Comparison of ENCODE assay signal across 8 cellular contexts in the genomic region with DNA sequence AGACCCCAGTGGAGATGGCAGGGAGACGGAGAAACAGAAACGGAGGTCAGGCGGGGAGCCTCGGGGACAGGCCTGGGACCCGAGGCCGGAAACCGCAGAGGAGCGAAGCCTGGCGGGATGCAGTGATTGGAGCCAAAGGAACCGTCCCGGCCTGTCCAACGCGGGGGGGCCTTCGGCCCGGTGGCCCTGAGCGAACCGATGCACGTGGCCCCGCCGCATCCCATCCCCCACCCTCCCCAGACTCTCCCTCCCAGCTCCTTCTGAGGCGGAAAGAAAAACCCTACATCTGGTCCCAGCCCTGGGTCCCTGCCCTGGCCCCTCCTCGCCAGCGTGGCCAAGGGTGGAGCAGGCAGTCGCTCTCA. TPM values are rescaled to one million over a fixed set of nuclear protein-coding genes. Genes with fewer than 3 reads are reported as not detected.
A peak's percentile ranks its signal among the peaks of the same experiment; 100 is the strongest.
DNase-seq lines count a peak whose midpoint lies in the region; ATAC-seq lines count a peak whose summit lies in the region.

No MANE protein-coding gene starts in this region.

- peaks cover 49% of the 10 kb centered on the region for H3K27me3 Mint-ChIP-seq in T-helper 2 cell treated with Interferon-gamma antibody and Interleukin-4, amounts not matched to agents 5 μg/mL and 100 μg/mL, for 36 hours (ENCODE audit: low read depth)
- no peaks in the 10 kb centered on the region for H3K27me3 Mint-ChIP-seq in activated naive CD8-positive, alpha-beta T cell

- no peaks in the 10 kb centered on the region for H3K9me3 Mint-ChIP-seq in T-helper 2 cell treated with Interferon-gamma antibody and Interleukin-4, amounts not matched to agents 5 μg/mL and 100 μg/mL, for 36 hours
- H3K9me3 Mint-ChIP-seq in activated naive CD8-positive, alpha-beta T cell (ENCODE audit: low read depth): no peaks in the 10 kb centered on the region

- peak overlapping the region; percentile 83 for H3K4me3 Mint-ChIP-seq in T-helper 2 cell treated with Interferon-gamma antibody and Interleukin-4, amounts not matched to agents 5 μg/mL and 100 μg/mL, for 36 hours
- H3K4me3 Mint-ChIP-seq in activated naive CD8-positive, alpha-beta T cell: peak overlapping the region; percentile 82

- H3K4me3 ChIP-seq in right cardiac atrium (ENCODE audit: low read length) (peak overlapping the region; percentile 5), skeletal muscle cell (ENCODE audit: low read depth, low read length) (peak overlapping the region; percentile 52)

- no peaks in the 10 kb centered on the region for H3K9me3 ChIP-seq in right cardiac atrium (ENCODE audit: control insufficient read depth, low read length)

- no peaks in the 10 kb centered on the region for H3K36me3 Mint-ChIP-seq in T-helper 2 cell treated with Interferon-gamma antibody and Interleukin-4, amounts not matched to agents 5 μg/mL and 100 μg/mL, for 36 hours (ENCODE audit: low read depth)
- H3K36me3 Mint-ChIP-seq in activated naive CD8-positive, alpha-beta T cell: no peaks in the 10 kb centered on the region

- peaks cover 4% of the 10 kb centered on the region for H3K4me1 ChIP-seq in right cardiac atrium (ENCODE audit: control insufficient read depth, insufficient read depth, low read length)

- no peak for DNase-seq in T-helper 2 cell treated with Interferon-gamma antibody and Interleukin-4, amounts not matched to agents 5 μg/mL and 100 μg/mL, for 36 hours (ENCODE audit: low spot score)
- DNase-seq in T-helper 2 cell (no peak), right cardiac atrium (peak; percentile 69 to 90 (median 88)), skeletal muscle cell (ENCODE audit: low read depth) (no peak)
- DNase-seq in effector CD4-positive, alpha-beta T cell: no peak

- 2% methylated on average over 24 of the region's 24 CpGs for WGBS in right cardiac atrium

- H3K4me1 Mint-ChIP-seq in T-helper 2 cell treated with Interferon-gamma antibody and Interleukin-4, amounts not matched to agents 5 μg/mL and 100 μg/mL, for 36 hours (ENCODE audit: low read depth): peaks cover 15% of the 10 kb centered on the region
- peaks cover 25% of the 10 kb centered on the region for H3K4me1 Mint-ChIP-seq in activated naive CD8-positive, alpha-beta T cell (ENCODE audit: low read depth)

- no peak overlapping the region for H3K27ac Mint-ChIP-seq in T-helper 2 cell treated with Interferon-gamma antibody and Interleukin-4, amounts not matched to agents 5 μg/mL and 100 μg/mL, for 36 hours
- no peak overlapping the region for H3K27ac Mint-ChIP-seq in activated naive CD8-positive, alpha-beta T cell

- intact Hi-C loops in right cardiac atrium (cut with DNase I): no loop called here

- ATAC-seq in right cardiac atrium: peak; percentile 56 to 63
- no peak for ATAC-seq in GM21528 (IDR thresholded peaks at IDR 0.05; ENCODE audit: low FRiP score, unreplicated experiment)
- ATAC-seq in GM19397 (IDR thresholded peaks at IDR 0.05; ENCODE audit: unreplicated experiment): no peak

- peak overlapping the region; percentile 0 for H3K27ac ChIP-seq in right cardiac atrium (ENCODE audit: low read length)

- no peaks in the 10 kb centered on the region for H3K27me3 ChIP-seq in right cardiac atrium (ENCODE audit: control insufficient read depth, insufficient read depth)

RNA-seq across cellular contexts. Expression of gene CRABP2, which starts 1.2 kb away (rescaled TPM):
- 1 to 10 TPM in 1 of 4 donors, under 1 TPM in 3; 0.71 to 1.6 (median 0.75) TPM for total RNA-seq in right cardiac atrium
- polyA plus RNA-seq in right cardiac atrium: 1.3 TPM

RNA-seq across cellular contexts. Expression of gene METTL25B, which starts 21.6 kb away (rescaled TPM):
- total RNA-seq in right cardiac atrium: 10 to 100 TPM; 14.4 to 19.7 (median 17.3) TPM
- 18.8 TPM for polyA plus RNA-seq in right cardiac atrium

RNA-seq across cellular contexts. Expression of gene ISG20L2, which starts 21.9 kb away (rescaled TPM):
- total RNA-seq in right cardiac atrium: 10 to 100 TPM; 13.0 to 23.0 (median 13.9) TPM
- polyA plus RNA-seq in right cardiac atrium: 9.2 TPM

RNA-seq across cellular contexts. Expression of gene NES, which starts 29.4 kb away (rescaled TPM):
- total RNA-seq in right cardiac atrium: 100 to 1,000 TPM; 146 to 282 (median 170) TPM
- 257 TPM for polyA plus RNA-seq in right cardiac atrium

RNA-seq across cellular contexts. Expression of gene MRPL24, which starts 34.3 kb away (rescaled TPM):
- total RNA-seq in right cardiac atrium: 10 to 100 TPM; 63.4 to 88.5 (median 74.9) TPM
- 145 TPM for polyA plus RNA-seq in right cardiac atrium

Comparison
In these comparisons a context has a peak if more than half of its experiments do, and no peak if none do; other contexts are left out.
1. DNase-seq: peak in right cardiac atrium (3 of 3); none in T-helper 2 cell treated with Interferon-gamma antibody and Interleukin-4, amounts not matched to agents 5 μg/mL and 100 μg/mL, for 36 hours (single experiment), T-helper 2 cell (0 of 5), skeletal muscle cell (single experiment) and effector CD4-positive, alpha-beta T cell (single experiment).
2. ATAC-seq: peak in right cardiac atrium (2 of 2); none in GM21528 (single experiment) and GM19397 (single experiment).